ENCODE assay signal across 11 cellular contexts in genomic region chr11:5369793-5370192, GRCh38. TPM values are rescaled to one million over a fixed set of nuclear protein-coding genes. Genes with fewer than 3 reads are reported as not detected.
A peak's percentile ranks its signal among the peaks of the same experiment; 100 is the strongest.
DNase-seq lines count a peak whose midpoint lies in the region; ATAC-seq and TF ChIP-seq lines count a peak whose summit lies in the region.
"Had no signal": no experiment of that assay in that cellular context is flagged by ENCODE, and none has a peak within 500 bp of the region (broad histone marks: within the 10 kb centered on the region; RNA-seq: fewer than 3 reads in every experiment).

No MANE protein-coding gene starts in this region.

- no peak overlapping the region for H3K27ac Mint-ChIP-seq in stimulated activated naive B cell treated with anti-CD40 and anti-IgM and Interleukin-4, amounts not matched to agents 10 μg/mL and 1 μg/mL and 100 μg/mL, for 72 hours
- no peak overlapping the region for H3K27ac Mint-ChIP-seq in natural killer cell treated with Interleukin-12 subunit alpha and Interleukin-12 subunit beta and Interleukin-15 and Interleukin-18, amount 100 ng/mL, for 72 hours

- no peak overlapping the region for H3K4me2 ChIP-seq in hepatocyte

- H3K36me3 ChIP-seq in hepatocyte (replicated peaks; ENCODE audit: insufficient read depth, low read depth) = no peaks in the 10 kb centered on the region

- no peak overlapping the region for H2AFZ ChIP-seq in hepatocyte

- no peak overlapping the region for H3K4me3 Mint-ChIP-seq in stimulated activated naive B cell treated with anti-CD40 and anti-IgM and Interleukin-4, amounts not matched to agents 10 μg/mL and 1 μg/mL and 100 μg/mL, for 72 hours
- no peak overlapping the region for H3K4me3 Mint-ChIP-seq in natural killer cell treated with Interleukin-12 subunit alpha and Interleukin-12 subunit beta and Interleukin-15 and Interleukin-18, amount 100 ng/mL, for 72 hours

- peaks cover 7 to 19% of the 10 kb centered on the region in 2 donors for H3K27me3 Mint-ChIP-seq in stimulated activated naive B cell treated with anti-CD40 and anti-IgM and Interleukin-4, amounts not matched to agents 10 μg/mL and 1 μg/mL and 100 μg/mL, for 72 hours
- peaks cover 2 to 17% of the 10 kb centered on the region in 2 donors for H3K27me3 Mint-ChIP-seq in natural killer cell treated with Interleukin-12 subunit alpha and Interleukin-12 subunit beta and Interleukin-15 and Interleukin-18, amount 100 ng/mL, for 72 hours

- peaks cover 3 to 5% of the 10 kb centered on the region in 2 donors for H3K9me3 Mint-ChIP-seq in stimulated activated naive B cell treated with anti-CD40 and anti-IgM and Interleukin-4, amounts not matched to agents 10 μg/mL and 1 μg/mL and 100 μg/mL, for 72 hours
- H3K9me3 Mint-ChIP-seq in natural killer cell treated with Interleukin-12 subunit alpha and Interleukin-12 subunit beta and Interleukin-15 and Interleukin-18, amount 100 ng/mL, for 72 hours = peaks cover 2% of the 10 kb centered on the region

- TF ChIP-seq CTCF in GM10248 (IDR thresholded peaks at IDR 0.05; ENCODE audit: control extremely low read depth, extremely low read depth, low read depth, missing control alignments) (peak; percentile 32), hepatocyte (IDR thresholded peaks at IDR 0.05; ENCODE audit: poor library complexity) (peak; percentile 38)

- no peaks in the 10 kb centered on the region for H4K20me1 ChIP-seq in hepatocyte (ENCODE audit: insufficient read depth, poor library complexity, severe bottlenecking)

- H3K4me1 Mint-ChIP-seq in stimulated activated naive B cell treated with anti-CD40 and anti-IgM and Interleukin-4, amounts not matched to agents 10 μg/mL and 1 μg/mL and 100 μg/mL, for 72 hours = no peaks in the 10 kb centered on the region
- no peaks in the 10 kb centered on the region for H3K4me1 Mint-ChIP-seq in natural killer cell treated with Interleukin-12 subunit alpha and Interleukin-12 subunit beta and Interleukin-15 and Interleukin-18, amount 100 ng/mL, for 72 hours (ENCODE audit: low read depth in 2 of 2)

- CTCF ChIA-PET in GM10248 (lab: Yijun Ruan, JAX) = interaction anchor here (1.0 to 4.1 kb wide), 4 partner anchors 12 to 250 kb away, joined by 3 to 25 read pairs (median 4); partner anchors contain the start of gene OR51M1

- DNase-seq in GM10248 (ENCODE audit: extremely low spot score) (peak; percentile 17), SW 1271 (lab: John Stamatoyannopoulos, UW) (peak; percentile 4 to 29), hepatocyte (ENCODE audit: low spot score) (no peak)
- DNase-seq in stimulated activated naive B cell treated with anti-CD40 and anti-IgM and Interleukin-4, amounts not matched to agents 10 μg/mL and 1 μg/mL and 100 μg/mL, for 72 hours = no peak
- DNase-seq in stimulated activated CD4-positive, alpha-beta T cell treated with anti-CD3 and anti-CD28 coated beads, Interleukin-2, amount 100 ng/mL, for 48 hours = no peak
- DNase-seq in natural killer cell treated with Interleukin-12 subunit alpha and Interleukin-12 subunit beta and Interleukin-15 and Interleukin-18, amount 100 ng/mL, for 72 hours (ENCODE audit: low spot score) = no peak
- DNase-seq: activated naive CD4-positive, alpha-beta T cell treated with anti-CD3 and anti-CD28 coated beads, Interleukin-2, amount 50 U/mL, for 16 hours; NCI-H524 treated with DMSO at 0.1 percent for 48 hours had no signal

- H3K9me3 ChIP-seq in hepatocyte (ENCODE audit: low read depth) = no peaks in the 10 kb centered on the region

- ATAC-seq in HG02678 (IDR thresholded peaks at IDR 0.05; ENCODE audit: unreplicated experiment) = peak; percentile 66
- ATAC-seq in stimulated activated naive B cell treated with anti-CD40 and anti-IgM and Interleukin-4, amounts not matched to agents 10 μg/mL and 1 μg/mL and 100 μg/mL, for 72 hours (replicated peaks) = no peak
- ATAC-seq in natural killer cell treated with Interleukin-12 subunit alpha and Interleukin-12 subunit beta and Interleukin-15 and Interleukin-18, amount 100 ng/mL, for 72 hours = no peak
- no peak for ATAC-seq in GM18858 (IDR thresholded peaks at IDR 0.05; ENCODE audit: unreplicated experiment)

- no peaks in the 10 kb centered on the region for H3K36me3 Mint-ChIP-seq in stimulated activated naive B cell treated with anti-CD40 and anti-IgM and Interleukin-4, amounts not matched to agents 10 μg/mL and 1 μg/mL and 100 μg/mL, for 72 hours
- H3K36me3 Mint-ChIP-seq in natural killer cell treated with Interleukin-12 subunit alpha and Interleukin-12 subunit beta and Interleukin-15 and Interleukin-18, amount 100 ng/mL, for 72 hours = no peaks in the 10 kb centered on the region

- H3K27ac ChIP-seq in hepatocyte = no peak overlapping the region

- H3K4me1 ChIP-seq in hepatocyte (ENCODE audit: insufficient read depth) = no peaks in the 10 kb centered on the region

- no peaks in the 10 kb centered on the region for H3K27me3 ChIP-seq in hepatocyte

- H3K9me2 ChIP-seq in hepatocyte (replicated peaks; ENCODE audit: insufficient read depth) = no peaks in the 10 kb centered on the region

- POLR2A ChIA-PET in GM10248 (lab: Yijun Ruan, JAX) = no interaction called here

- no peaks in the 10 kb centered on the region for H3K79me2 ChIP-seq in hepatocyte

- H3K4me3 ChIP-seq in hepatocyte = no peak overlapping the region
- H3K4me3 ChIP-seq: lung had no signal

RNA-seq across cellular contexts. Expression of gene OR51M1, which starts 13.8 kb away (rescaled TPM):
- total RNA-seq in hepatocyte = not detected in 2 replicates
- not detected in 2 replicates for polyA plus RNA-seq in hepatocyte
- total RNA-seq in natural killer cell treated with Interleukin-12 subunit alpha and Interleukin-12 subunit beta and Interleukin-15 and Interleukin-18, amount 100 ng/mL, for 72 hours = not detected
- total RNA-seq: lung had no signal
- polyA plus RNA-seq: lung had no signal

RNA-seq across cellular contexts. Expression of gene OR51B6, which starts 18.5 kb away (rescaled TPM):
- not detected in 2 replicates for total RNA-seq in hepatocyte
- polyA plus RNA-seq in hepatocyte = not detected in 2 replicates
- total RNA-seq in natural killer cell treated with Interleukin-12 subunit alpha and Interleukin-12 subunit beta and Interleukin-15 and Interleukin-18, amount 100 ng/mL, for 72 hours = not detected
- total RNA-seq: lung had no signal
- polyA plus RNA-seq: lung had no signal

RNA-seq across cellular contexts. Expression of gene OR51B5, which starts 26.5 kb away (rescaled TPM):
- total RNA-seq in hepatocyte = 0.20 TPM in 1 of 2 replicates, not detected in the other
- polyA plus RNA-seq in hepatocyte = not detected in 2 replicates
- not detected for total RNA-seq in natural killer cell treated with Interleukin-12 subunit alpha and Interleukin-12 subunit beta and Interleukin-15 and Interleukin-18, amount 100 ng/mL, for 72 hours

RNA-seq across cellular contexts. Expression of gene OR51B2, which starts 45.7 kb away (rescaled TPM):
- total RNA-seq in hepatocyte = not detected in 2 replicates
- not detected in 2 replicates for polyA plus RNA-seq in hepatocyte
- not detected for total RNA-seq in natural killer cell treated with Interleukin-12 subunit alpha and Interleukin-12 subunit beta and Interleukin-15 and Interleukin-18, amount 100 ng/mL, for 72 hours
- polyA plus RNA-seq: lung had no signal

RNA-seq across cellular contexts. Expression of gene OR51Q1, which starts 52.1 kb away (rescaled TPM):
- total RNA-seq in hepatocyte = not detected in 2 replicates
- polyA plus RNA-seq in hepatocyte = not detected in 2 replicates
- total RNA-seq in natural killer cell treated with Interleukin-12 subunit alpha and Interleukin-12 subunit beta and Interleukin-15 and Interleukin-18, amount 100 ng/mL, for 72 hours = not detected
- total RNA-seq: lung had no signal
- polyA plus RNA-seq: lung had no signal

Comparison
In these comparisons a context has a peak if more than half of its experiments do, and no peak if none do; other contexts are left out.
1. DNase-seq: peak in GM10248 (single experiment) and SW 1271 (2 of 2); none in hepatocyte (single experiment), stimulated activated naive B cell treated with anti-CD40 and anti-IgM and Interleukin-4, amounts not matched to agents 10 μg/mL and 1 μg/mL and 100 μg/mL, for 72 hours (single experiment), stimulated activated CD4-positive, alpha-beta T cell treated with anti-CD3 and anti-CD28 coated beads, Interleukin-2, amount 100 ng/mL, for 48 hours (0 of 2) and natural killer cell treated with Interleukin-12 subunit alpha and Interleukin-12 subunit beta and Interleukin-15 and Interleukin-18, amount 100 ng/mL, for 72 hours (single experiment).